In genomic region chr6:168581236-168581635, GRCh38 we compare ENCODE assay signal across 15 cellular contexts.
DNase-seq lines count a peak whose midpoint lies in the region; ATAC-seq and TF ChIP-seq lines count a peak whose summit lies in the region.
"Had no signal": no experiment of that assay in that cellular context is flagged by ENCODE, and none has a peak within 500 bp of the region (broad histone marks: within the 10 kb centered on the region; RNA-seq: fewer than 3 reads in every experiment).

No MANE protein-coding gene starts in this region.

- WGBS in prostate gland = 41% methylated on average over 12 of the region's 12 CpGs

- ATAC-seq in HG02973 (IDR thresholded peaks at IDR 0.05; ENCODE audit: unreplicated experiment) (no peak), HG03039 (IDR thresholded peaks at IDR 0.05; ENCODE audit: unreplicated experiment) (no peak)

- H3K36me3 ChIP-seq in prostate gland = no peaks in the 10 kb centered on the region

- no peaks in the 10 kb centered on the region for H3K9me3 ChIP-seq in prostate gland

- intact Hi-C loops in prostate gland (cut with DNase I) = no loop called here

- no peak overlapping the region for H3K27ac ChIP-seq in prostate gland

- no peaks in the 10 kb centered on the region for H3K27me3 ChIP-seq in prostate gland (replicated peaks; ENCODE audit: insufficient read depth)

- no peaks in the 10 kb centered on the region for H3K4me1 ChIP-seq in prostate gland (replicated peaks)

- no peak overlapping the region for H3K4me3 ChIP-seq in prostate gland

- peak; percentile 15 for DNase-seq in NCI-H2196 (lab: John Stamatoyannopoulos, UW; ENCODE audit: unreplicated experiment)
- no peak for DNase-seq in NCI-H2196 treated with DMSO at 0.1 percent for 48 hours (lab: John Stamatoyannopoulos, UW; ENCODE audit: unreplicated experiment)
- DNase-seq in NCI-H1105 treated with DMSO at 0.1 percent for 48 hours (lab: John Stamatoyannopoulos, UW) = peak; percentile 89
- peak; percentile 38 for DNase-seq in RPMI8226
- DNase-seq in prostate gland (ENCODE audit: low spot score) = peak; percentile 34
- DNase-seq: C1 segment of cervical spinal cord; Calu3; CD4-positive, alpha-beta T cell; DMS 273 treated with DMSO at 0.1 percent for 48 hours; DMS79 treated with DMSO at 0.1 percent for 48 hours; EL; HCEC 1CT; HFFc6 had no signal

- TF ChIP-seq POLR2A in prostate gland (IDR thresholded peaks at IDR 0.05) = no peak

- no peak for TF ChIP-seq CTCF in prostate gland (IDR thresholded peaks at IDR 0.05)
